Comparison of ENCODE assay signal across 1 cellular context in the genomic region with DNA sequence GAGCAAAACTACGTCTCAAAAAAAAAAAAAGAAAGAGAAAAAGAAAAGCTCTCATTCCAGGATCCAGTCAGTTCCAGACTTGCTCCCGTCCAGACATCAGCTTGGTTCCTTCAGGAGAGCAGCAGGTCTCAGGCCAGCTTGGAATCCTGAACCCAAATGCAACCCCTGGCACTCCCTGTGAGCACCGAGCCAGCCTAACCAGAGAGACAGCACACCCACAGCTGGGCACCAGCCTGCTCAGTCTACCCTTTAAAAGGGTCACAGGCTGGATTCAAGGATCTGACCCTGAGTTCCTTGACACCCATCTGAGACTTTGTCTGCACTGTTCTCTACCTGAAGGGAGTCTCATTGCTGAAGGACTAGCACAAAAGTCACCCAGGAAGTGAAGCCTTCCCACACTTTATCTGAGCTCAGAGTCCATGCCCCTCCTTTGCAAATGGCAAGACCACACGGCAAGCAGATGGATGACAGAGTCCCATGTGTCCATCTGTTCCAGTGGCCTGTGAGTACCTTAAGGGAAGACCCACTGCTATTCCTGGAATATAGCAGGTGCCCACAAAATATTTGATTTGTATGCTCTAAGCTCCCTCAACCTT.
TF ChIP-seq lines count a peak whose summit lies in the region.

No MANE protein-coding gene starts in this region.

TF ChIP-seq in liver, 16 proteins besides CTCF, POLR2A, EP300 and RAD21:
- TF ChIP-seq, protein P1, sequence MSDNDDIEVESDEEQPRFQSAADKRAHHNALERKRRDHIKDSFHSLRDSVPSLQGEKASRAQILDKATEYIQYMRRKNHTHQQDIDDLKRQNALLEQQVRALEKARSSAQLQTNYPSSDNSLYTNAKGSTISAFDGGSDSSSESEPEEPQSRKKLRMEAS (IDR thresholded peaks at IDR 0.05), result no peak
- TF ChIP-seq RXRA (IDR thresholded peaks at IDR 0.05), result no peak
- TF ChIP-seq GABPA (IDR thresholded peaks at IDR 0.05 in 1 of 2, conservative IDR thresholded peaks at IDR 0.05 in 1 of 2), result no peak
- TF ChIP-seq, protein P2, sequence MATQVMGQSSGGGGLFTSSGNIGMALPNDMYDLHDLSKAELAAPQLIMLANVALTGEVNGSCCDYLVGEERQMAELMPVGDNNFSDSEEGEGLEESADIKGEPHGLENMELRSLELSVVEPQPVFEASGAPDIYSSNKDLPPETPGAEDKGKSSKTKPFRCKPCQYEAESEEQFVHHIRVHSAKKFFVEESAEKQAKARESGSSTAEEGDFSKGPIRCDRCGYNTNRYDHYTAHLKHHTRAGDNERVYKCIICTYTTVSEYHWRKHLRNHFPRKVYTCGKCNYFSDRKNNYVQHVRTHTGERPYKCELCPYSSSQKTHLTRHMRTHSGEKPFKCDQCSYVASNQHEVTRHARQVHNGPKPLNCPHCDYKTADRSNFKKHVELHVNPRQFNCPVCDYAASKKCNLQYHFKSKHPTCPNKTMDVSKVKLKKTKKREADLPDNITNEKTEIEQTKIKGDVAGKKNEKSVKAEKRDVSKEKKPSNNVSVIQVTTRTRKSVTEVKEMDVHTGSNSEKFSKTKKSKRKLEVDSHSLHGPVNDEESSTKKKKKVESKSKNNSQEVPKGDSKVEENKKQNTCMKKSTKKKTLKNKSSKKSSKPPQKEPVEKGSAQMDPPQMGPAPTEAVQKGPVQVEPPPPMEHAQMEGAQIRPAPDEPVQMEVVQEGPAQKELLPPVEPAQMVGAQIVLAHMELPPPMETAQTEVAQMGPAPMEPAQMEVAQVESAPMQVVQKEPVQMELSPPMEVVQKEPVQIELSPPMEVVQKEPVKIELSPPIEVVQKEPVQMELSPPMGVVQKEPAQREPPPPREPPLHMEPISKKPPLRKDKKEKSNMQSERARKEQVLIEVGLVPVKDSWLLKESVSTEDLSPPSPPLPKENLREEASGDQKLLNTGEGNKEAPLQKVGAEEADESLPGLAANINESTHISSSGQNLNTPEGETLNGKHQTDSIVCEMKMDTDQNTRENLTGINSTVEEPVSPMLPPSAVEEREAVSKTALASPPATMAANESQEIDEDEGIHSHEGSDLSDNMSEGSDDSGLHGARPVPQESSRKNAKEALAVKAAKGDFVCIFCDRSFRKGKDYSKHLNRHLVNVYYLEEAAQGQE (IDR thresholded peaks at IDR 0.05), result no peak
- TF ChIP-seq, protein P3, sequence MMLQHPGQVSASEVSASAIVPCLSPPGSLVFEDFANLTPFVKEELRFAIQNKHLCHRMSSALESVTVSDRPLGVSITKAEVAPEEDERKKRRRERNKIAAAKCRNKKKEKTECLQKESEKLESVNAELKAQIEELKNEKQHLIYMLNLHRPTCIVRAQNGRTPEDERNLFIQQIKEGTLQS (IDR thresholded peaks at IDR 0.05), result no peak
- TF ChIP-seq FOXA2 (IDR thresholded peaks at IDR 0.05), result no peak
- TF ChIP-seq JUND (IDR thresholded peaks at IDR 0.05), result no peak
- no peak for TF ChIP-seq SP1 (IDR thresholded peaks at IDR 0.05)
- TF ChIP-seq FOXA1 (IDR thresholded peaks at IDR 0.05), result no peak
- TF ChIP-seq TAF1 (conservative IDR thresholded peaks at IDR 0.05), result no peak
- no peak for TF ChIP-seq EGR1 (IDR thresholded peaks at IDR 0.05; ENCODE audit: low read depth in 2 of 2)
- TF ChIP-seq NR2F2 (IDR thresholded peaks at IDR 0.05), result no peak
TF ChIP-seq in liver: peak in this region for 0.
